Comparison of ENCODE assay signal across 1 cellular context in genomic region chr22:20792221-20792965, GRCh38.
A peak's percentile ranks its signal among the peaks of the same experiment; 100 is the strongest.
TF ChIP-seq lines count a peak whose summit lies in the region.

No MANE protein-coding gene starts in this region.

TF ChIP-seq in K562, 482 proteins besides CTCF, POLR2A, EP300 and RAD21 (continued from another document and continues in another):
- TF ChIP-seq, protein P1, sequence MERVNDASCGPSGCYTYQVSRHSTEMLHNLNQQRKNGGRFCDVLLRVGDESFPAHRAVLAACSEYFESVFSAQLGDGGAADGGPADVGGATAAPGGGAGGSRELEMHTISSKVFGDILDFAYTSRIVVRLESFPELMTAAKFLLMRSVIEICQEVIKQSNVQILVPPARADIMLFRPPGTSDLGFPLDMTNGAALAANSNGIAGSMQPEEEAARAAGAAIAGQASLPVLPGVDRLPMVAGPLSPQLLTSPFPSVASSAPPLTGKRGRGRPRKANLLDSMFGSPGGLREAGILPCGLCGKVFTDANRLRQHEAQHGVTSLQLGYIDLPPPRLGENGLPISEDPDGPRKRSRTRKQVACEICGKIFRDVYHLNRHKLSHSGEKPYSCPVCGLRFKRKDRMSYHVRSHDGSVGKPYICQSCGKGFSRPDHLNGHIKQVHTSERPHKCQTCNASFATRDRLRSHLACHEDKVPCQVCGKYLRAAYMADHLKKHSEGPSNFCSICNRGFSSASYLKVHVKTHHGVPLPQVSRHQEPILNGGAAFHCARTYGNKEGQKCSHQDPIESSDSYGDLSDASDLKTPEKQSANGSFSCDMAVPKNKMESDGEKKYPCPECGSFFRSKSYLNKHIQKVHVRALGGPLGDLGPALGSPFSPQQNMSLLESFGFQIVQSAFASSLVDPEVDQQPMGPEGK (CRISPR knock-in tag; IDR thresholded peaks at IDR 0.05; ENCODE audit: borderline replicate concordance) = no peak
- TF ChIP-seq TAF9B (IDR thresholded peaks at IDR 0.05; ENCODE audit: partially characterized antibody) = no peak
- no peak for TF ChIP-seq C11orf30 (IDR thresholded peaks at IDR 0.05; ENCODE audit: low read depth)
- TF ChIP-seq JUND (IDR thresholded peaks at IDR 0.05; ENCODE audit: borderline replicate concordance, low read depth, low read length) = no peak
- TF ChIP-seq JUND (tag; IDR thresholded peaks at IDR 0.05; ENCODE audit: borderline replicate concordance, low read depth, low read length) = no peak
- no peak for TF ChIP-seq ARID1B (IDR thresholded peaks at IDR 0.05)
- TF ChIP-seq HNRNPK (IDR thresholded peaks at IDR 0.05; ENCODE audit: low read depth, low read length, poor library complexity, severe bottlenecking) = no peak
- no peak for TF ChIP-seq HMG20A (CRISPR knock-in tag; conservative IDR thresholded peaks at IDR 0.05)
- no peak for TF ChIP-seq SLC30A9 (CRISPR knock-in tag; IDR thresholded peaks at IDR 0.05)
- no peak for TF ChIP-seq ZNF431 (CRISPR knock-in tag; IDR thresholded peaks at IDR 0.05)
- TF ChIP-seq ZNF79 (CRISPR knock-in tag; IDR thresholded peaks at IDR 0.05; ENCODE audit: low read depth) = no peak
- TF ChIP-seq HMGXB4 (CRISPR knock-in tag; IDR thresholded peaks at IDR 0.05) = peak; percentile 69; the same call in 1 of the 2 replicates
- TF ChIP-seq, protein P2, sequence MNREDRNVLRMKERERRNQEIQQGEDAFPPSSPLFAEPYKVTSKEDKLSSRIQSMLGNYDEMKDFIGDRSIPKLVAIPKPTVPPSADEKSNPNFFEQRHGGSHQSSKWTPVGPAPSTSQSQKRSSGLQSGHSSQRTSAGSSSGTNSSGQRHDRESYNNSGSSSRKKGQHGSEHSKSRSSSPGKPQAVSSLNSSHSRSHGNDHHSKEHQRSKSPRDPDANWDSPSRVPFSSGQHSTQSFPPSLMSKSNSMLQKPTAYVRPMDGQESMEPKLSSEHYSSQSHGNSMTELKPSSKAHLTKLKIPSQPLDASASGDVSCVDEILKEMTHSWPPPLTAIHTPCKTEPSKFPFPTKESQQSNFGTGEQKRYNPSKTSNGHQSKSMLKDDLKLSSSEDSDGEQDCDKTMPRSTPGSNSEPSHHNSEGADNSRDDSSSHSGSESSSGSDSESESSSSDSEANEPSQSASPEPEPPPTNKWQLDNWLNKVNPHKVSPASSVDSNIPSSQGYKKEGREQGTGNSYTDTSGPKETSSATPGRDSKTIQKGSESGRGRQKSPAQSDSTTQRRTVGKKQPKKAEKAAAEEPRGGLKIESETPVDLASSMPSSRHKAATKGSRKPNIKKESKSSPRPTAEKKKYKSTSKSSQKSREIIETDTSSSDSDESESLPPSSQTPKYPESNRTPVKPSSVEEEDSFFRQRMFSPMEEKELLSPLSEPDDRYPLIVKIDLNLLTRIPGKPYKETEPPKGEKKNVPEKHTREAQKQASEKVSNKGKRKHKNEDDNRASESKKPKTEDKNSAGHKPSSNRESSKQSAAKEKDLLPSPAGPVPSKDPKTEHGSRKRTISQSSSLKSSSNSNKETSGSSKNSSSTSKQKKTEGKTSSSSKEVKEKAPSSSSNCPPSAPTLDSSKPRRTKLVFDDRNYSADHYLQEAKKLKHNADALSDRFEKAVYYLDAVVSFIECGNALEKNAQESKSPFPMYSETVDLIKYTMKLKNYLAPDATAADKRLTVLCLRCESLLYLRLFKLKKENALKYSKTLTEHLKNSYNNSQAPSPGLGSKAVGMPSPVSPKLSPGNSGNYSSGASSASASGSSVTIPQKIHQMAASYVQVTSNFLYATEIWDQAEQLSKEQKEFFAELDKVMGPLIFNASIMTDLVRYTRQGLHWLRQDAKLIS (CRISPR knock-in tag; IDR thresholded peaks at IDR 0.05) = peak; percentile 65; the same call in 1 of the 2 replicates
- TF ChIP-seq HEY1 (CRISPR knock-in tag; IDR thresholded peaks at IDR 0.05; ENCODE audit: borderline replicate concordance) = no peak
- no peak for TF ChIP-seq EZH2 (IDR thresholded peaks at IDR 0.05; ENCODE audit: borderline replicate concordance, low read depth, low read length)
- TF ChIP-seq, protein P3, sequence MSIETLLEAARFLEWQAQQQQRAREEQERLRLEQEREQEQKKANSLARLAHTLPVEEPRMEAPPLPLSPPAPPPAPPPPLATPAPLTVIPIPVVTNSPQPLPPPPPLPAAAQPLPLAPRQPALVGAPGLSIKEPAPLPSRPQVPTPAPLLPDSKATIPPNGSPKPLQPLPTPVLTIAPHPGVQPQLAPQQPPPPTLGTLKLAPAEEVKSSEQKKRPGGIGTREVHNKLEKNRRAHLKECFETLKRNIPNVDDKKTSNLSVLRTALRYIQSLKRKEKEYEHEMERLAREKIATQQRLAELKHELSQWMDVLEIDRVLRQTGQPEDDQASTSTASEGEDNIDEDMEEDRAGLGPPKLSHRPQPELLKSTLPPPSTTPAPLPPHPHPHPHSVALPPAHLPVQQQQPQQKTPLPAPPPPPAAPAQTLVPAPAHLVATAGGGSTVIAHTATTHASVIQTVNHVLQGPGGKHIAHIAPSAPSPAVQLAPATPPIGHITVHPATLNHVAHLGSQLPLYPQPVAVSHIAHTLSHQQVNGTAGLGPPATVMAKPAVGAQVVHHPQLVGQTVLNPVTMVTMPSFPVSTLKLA (conservative IDR thresholded peaks at IDR 0.05) = no peak
- no peak for TF ChIP-seq SMARCC2 (IDR thresholded peaks at IDR 0.05; ENCODE audit: low read depth)
- TF ChIP-seq SNIP1 (IDR thresholded peaks at IDR 0.05; ENCODE audit: low read depth) = no peak
- TF ChIP-seq KHSRP (IDR thresholded peaks at IDR 0.05) = no peak
- no peak for TF ChIP-seq ZNF263 (CRISPR knock-in tag; IDR thresholded peaks at IDR 0.05; ENCODE audit: borderline replicate concordance)
- TF ChIP-seq, protein P4, sequence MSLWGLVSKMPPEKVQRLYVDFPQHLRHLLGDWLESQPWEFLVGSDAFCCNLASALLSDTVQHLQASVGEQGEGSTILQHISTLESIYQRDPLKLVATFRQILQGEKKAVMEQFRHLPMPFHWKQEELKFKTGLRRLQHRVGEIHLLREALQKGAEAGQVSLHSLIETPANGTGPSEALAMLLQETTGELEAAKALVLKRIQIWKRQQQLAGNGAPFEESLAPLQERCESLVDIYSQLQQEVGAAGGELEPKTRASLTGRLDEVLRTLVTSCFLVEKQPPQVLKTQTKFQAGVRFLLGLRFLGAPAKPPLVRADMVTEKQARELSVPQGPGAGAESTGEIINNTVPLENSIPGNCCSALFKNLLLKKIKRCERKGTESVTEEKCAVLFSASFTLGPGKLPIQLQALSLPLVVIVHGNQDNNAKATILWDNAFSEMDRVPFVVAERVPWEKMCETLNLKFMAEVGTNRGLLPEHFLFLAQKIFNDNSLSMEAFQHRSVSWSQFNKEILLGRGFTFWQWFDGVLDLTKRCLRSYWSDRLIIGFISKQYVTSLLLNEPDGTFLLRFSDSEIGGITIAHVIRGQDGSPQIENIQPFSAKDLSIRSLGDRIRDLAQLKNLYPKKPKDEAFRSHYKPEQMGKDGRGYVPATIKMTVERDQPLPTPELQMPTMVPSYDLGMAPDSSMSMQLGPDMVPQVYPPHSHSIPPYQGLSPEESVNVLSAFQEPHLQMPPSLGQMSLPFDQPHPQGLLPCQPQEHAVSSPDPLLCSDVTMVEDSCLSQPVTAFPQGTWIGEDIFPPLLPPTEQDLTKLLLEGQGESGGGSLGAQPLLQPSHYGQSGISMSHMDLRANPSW (CRISPR knock-in tag; IDR thresholded peaks at IDR 0.05) = peak; percentile 44; the same call in 1 of the 2 replicates
- TF ChIP-seq ZNF165 (CRISPR knock-in tag; IDR thresholded peaks at IDR 0.05; ENCODE audit: borderline replicate concordance) = no peak; the same call in 1 of the 2 replicates
- TF ChIP-seq MEF2A (IDR thresholded peaks at IDR 0.05; ENCODE audit: control insufficient read depth, low read depth, low read length) = no peak
- no peak for TF ChIP-seq FOXO4 (CRISPR knock-in tag; IDR thresholded peaks at IDR 0.05)
- TF ChIP-seq, protein P5, sequence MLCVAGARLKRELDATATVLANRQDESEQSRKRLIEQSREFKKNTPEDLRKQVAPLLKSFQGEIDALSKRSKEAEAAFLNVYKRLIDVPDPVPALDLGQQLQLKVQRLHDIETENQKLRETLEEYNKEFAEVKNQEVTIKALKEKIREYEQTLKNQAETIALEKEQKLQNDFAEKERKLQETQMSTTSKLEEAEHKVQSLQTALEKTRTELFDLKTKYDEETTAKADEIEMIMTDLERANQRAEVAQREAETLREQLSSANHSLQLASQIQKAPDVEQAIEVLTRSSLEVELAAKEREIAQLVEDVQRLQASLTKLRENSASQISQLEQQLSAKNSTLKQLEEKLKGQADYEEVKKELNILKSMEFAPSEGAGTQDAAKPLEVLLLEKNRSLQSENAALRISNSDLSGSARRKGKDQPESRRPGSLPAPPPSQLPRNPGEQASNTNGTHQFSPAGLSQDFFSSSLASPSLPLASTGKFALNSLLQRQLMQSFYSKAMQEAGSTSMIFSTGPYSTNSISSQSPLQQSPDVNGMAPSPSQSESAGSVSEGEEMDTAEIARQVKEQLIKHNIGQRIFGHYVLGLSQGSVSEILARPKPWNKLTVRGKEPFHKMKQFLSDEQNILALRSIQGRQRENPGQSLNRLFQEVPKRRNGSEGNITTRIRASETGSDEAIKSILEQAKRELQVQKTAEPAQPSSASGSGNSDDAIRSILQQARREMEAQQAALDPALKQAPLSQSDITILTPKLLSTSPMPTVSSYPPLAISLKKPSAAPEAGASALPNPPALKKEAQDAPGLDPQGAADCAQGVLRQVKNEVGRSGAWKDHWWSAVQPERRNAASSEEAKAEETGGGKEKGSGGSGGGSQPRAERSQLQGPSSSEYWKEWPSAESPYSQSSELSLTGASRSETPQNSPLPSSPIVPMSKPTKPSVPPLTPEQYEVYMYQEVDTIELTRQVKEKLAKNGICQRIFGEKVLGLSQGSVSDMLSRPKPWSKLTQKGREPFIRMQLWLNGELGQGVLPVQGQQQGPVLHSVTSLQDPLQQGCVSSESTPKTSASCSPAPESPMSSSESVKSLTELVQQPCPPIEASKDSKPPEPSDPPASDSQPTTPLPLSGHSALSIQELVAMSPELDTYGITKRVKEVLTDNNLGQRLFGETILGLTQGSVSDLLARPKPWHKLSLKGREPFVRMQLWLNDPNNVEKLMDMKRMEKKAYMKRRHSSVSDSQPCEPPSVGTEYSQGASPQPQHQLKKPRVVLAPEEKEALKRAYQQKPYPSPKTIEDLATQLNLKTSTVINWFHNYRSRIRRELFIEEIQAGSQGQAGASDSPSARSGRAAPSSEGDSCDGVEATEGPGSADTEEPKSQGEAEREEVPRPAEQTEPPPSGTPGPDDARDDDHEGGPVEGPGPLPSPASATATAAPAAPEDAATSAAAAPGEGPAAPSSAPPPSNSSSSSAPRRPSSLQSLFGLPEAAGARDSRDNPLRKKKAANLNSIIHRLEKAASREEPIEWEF (CRISPR knock-in tag; IDR thresholded peaks at IDR 0.05) = no peak
- TF ChIP-seq ZNF24 (IDR thresholded peaks at IDR 0.05) = no peak
- TF ChIP-seq JUNB (CRISPR knock-in tag; conservative IDR thresholded peaks at IDR 0.05) = no peak
- TF ChIP-seq NR1H2 (CRISPR knock-in tag; IDR thresholded peaks at IDR 0.05) = no peak
- no peak for TF ChIP-seq POU5F1 (IDR thresholded peaks at IDR 0.05; ENCODE audit: borderline replicate concordance, low read depth, low read length, partially characterized antibody)
- 0 out of 2 replicates have a peak, but pooled peaks have one; percentile 36 for TF ChIP-seq SRSF3 (IDR thresholded peaks at IDR 0.05; ENCODE audit: insufficient read depth, low read length)
- peak; percentile 55 for TF ChIP-seq CEBPG (CRISPR knock-in tag; IDR thresholded peaks at IDR 0.05)
- TF ChIP-seq CEBPG (tag; conservative IDR thresholded peaks at IDR 0.05 in 1 of 2, IDR thresholded peaks at IDR 0.05 in 1 of 2) = no peak
- no peak for TF ChIP-seq ZBTB33 (CRISPR knock-in tag; IDR thresholded peaks at IDR 0.05)
- TF ChIP-seq ARNT (IDR thresholded peaks at IDR 0.05) = no peak
